ENCODE assay signal across 8 cellular contexts in genomic region chr11:40722179-40722795, GRCh38.
DNase-seq lines count a peak whose midpoint lies in the region; ATAC-seq and TF ChIP-seq lines count a peak whose summit lies in the region.

No MANE protein-coding gene starts in this region.

- no peaks in the 10 kb centered on the region for H3K4me1 Mint-ChIP-seq in activated naive CD4-positive, alpha-beta T cell treated with anti-CD3 and anti-CD28 coated beads, Interleukin-2, amount 10 ng/mL, durations not matched to agents 7 days and 5 days

- TF ChIP-seq POLR2A in erythroblast (IDR thresholded peaks at IDR 0.05; ENCODE audit: low read length): no peak

- no peak overlapping the region for H3K4me3 Mint-ChIP-seq in activated naive CD4-positive, alpha-beta T cell treated with anti-CD3 and anti-CD28 coated beads, Interleukin-2, amount 10 ng/mL, durations not matched to agents 7 days and 5 days

- no peaks in the 10 kb centered on the region for H3K9me3 ChIP-seq in cardiac muscle cell (ENCODE audit: low read depth)
- no peaks in the 10 kb centered on the region for H3K9me3 ChIP-seq in upper lobe of right lung

- TF ChIP-seq CTCF in cardiac muscle cell (IDR thresholded peaks at IDR 0.05; ENCODE audit: low read depth, low read length) (peak; percentile 36), upper lobe of right lung (IDR thresholded peaks at IDR 0.05) (peak; percentile 42)

- no peaks in the 10 kb centered on the region for H3K36me3 ChIP-seq in cardiac muscle cell
- H3K36me3 ChIP-seq in upper lobe of right lung: no peaks in the 10 kb centered on the region

- no peak overlapping the region for H3K4me3 ChIP-seq in cardiac muscle cell
- no peak overlapping the region for H3K4me3 ChIP-seq in upper lobe of right lung

- ATAC-seq in Right ventricle myocardium inferior: no peak
- ATAC-seq in upper lobe of right lung: no peak
- ATAC-seq in HG03095 (IDR thresholded peaks at IDR 0.05; ENCODE audit: unreplicated experiment): no peak

- H3K27me3 Mint-ChIP-seq in activated naive CD4-positive, alpha-beta T cell treated with anti-CD3 and anti-CD28 coated beads, Interleukin-2, amount 10 ng/mL, durations not matched to agents 7 days and 5 days: no peaks in the 10 kb centered on the region

- H3K27me3 ChIP-seq in cardiac muscle cell (no peaks in the 10 kb centered on the region), upper lobe of right lung (no peaks in the 10 kb centered on the region)

- no peak overlapping the region for H3K27ac Mint-ChIP-seq in activated naive CD4-positive, alpha-beta T cell treated with anti-CD3 and anti-CD28 coated beads, Interleukin-2, amount 10 ng/mL, durations not matched to agents 7 days and 5 days

- peak; percentile 6 to 33 for DNase-seq in cardiac muscle cell (ENCODE audit: low read depth in 1 of 2, low spot score in 1 of 2)
- no peak for DNase-seq in Right ventricle myocardium inferior (ENCODE audit: missing footprints)
- DNase-seq in NCI-H526 (lab: John Stamatoyannopoulos, UW): peak; percentile 23 to 69
- DNase-seq in erythroblast (lab: John Stamatoyannopoulos, UW): peak; percentile 6 to 38
- DNase-seq in upper lobe of right lung: no peak
- no peak for DNase-seq in activated naive CD4-positive, alpha-beta T cell treated with anti-CD3 and anti-CD28 coated beads, Interleukin-2, amount 10 ng/mL, durations not matched to agents 7 days and 5 days
- DNase-seq in posterior cingulate gyrus: no peak

- CTCF ChIA-PET in activated naive CD4-positive, alpha-beta T cell treated with anti-CD3 and anti-CD28 coated beads, Interleukin-2, amount 10 ng/mL, durations not matched to agents 7 days and 5 days (lab: Charles Lee): no interaction called here

- intact Hi-C loops in Right ventricle myocardium inferior (cut with DNase I): no loop called here
- intact Hi-C loops in upper lobe of right lung (cut with DNase I): no loop called here
- intact Hi-C loops in posterior cingulate gyrus (cut with DNase I): no loop called here

- H3K36me3 Mint-ChIP-seq in activated naive CD4-positive, alpha-beta T cell treated with anti-CD3 and anti-CD28 coated beads, Interleukin-2, amount 10 ng/mL, durations not matched to agents 7 days and 5 days: no peaks in the 10 kb centered on the region

- peaks cover 24% of the 10 kb centered on the region for H3K9me3 Mint-ChIP-seq in activated naive CD4-positive, alpha-beta T cell treated with anti-CD3 and anti-CD28 coated beads, Interleukin-2, amount 10 ng/mL, durations not matched to agents 7 days and 5 days

- H3K4me1 ChIP-seq in cardiac muscle cell (ENCODE audit: low read depth) (no peaks in the 10 kb centered on the region), upper lobe of right lung (no peaks in the 10 kb centered on the region)

- no peak overlapping the region for H3K27ac ChIP-seq in cardiac muscle cell
- H3K27ac ChIP-seq in upper lobe of right lung: no peak overlapping the region

Comparison
In these comparisons a context has a peak if more than half of its experiments do, and no peak if none do; other contexts are left out.
1. DNase-seq: peak in cardiac muscle cell (2 of 2), NCI-H526 (2 of 2) and erythroblast (2 of 2); none in Right ventricle myocardium inferior (single experiment), upper lobe of right lung (single experiment), activated naive CD4-positive, alpha-beta T cell treated with anti-CD3 and anti-CD28 coated beads, Interleukin-2, amount 10 ng/mL, durations not matched to agents 7 days and 5 days (single experiment) and posterior cingulate gyrus (0 of 10).